8 cellular contexts compared by ENCODE assay signal in the genomic region with DNA sequence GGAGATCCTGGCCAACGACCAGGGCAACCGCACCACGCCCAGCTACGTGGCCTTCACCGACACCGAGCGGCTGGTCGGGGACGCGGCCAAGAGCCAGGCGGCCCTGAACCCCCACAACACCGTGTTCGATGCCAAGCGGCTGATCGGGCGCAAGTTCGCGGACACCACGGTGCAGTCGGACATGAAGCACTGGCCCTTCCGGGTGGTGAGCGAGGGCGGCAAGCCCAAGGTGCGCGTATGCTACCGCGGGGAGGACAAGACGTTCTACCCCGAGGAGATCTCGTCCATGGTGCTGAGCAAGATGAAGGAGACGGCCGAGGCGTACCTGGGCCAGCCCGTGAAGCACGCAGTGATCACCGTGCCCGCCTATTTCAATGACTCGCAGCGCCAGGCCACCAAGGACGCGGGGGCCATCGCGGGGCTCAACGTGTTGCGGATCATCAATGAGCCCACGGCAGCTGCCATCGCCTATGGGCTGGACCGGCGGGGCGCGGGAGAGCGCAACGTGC. TPM values are rescaled to one million over a fixed set of nuclear protein-coding genes. Genes with fewer than 3 reads are reported as not detected.
A peak's percentile ranks its signal among the peaks of the same experiment; 100 is the strongest.
DNase-seq lines count a peak whose midpoint lies in the region; ATAC-seq and TF ChIP-seq lines count a peak whose summit lies in the region.
"Not testable (repeated sequence)": the region's sequence is repeated elsewhere in the genome, so short reads cannot be mapped to it uniquely, and the experiment has no call there.

No MANE protein-coding gene starts in this region.

- intact Hi-C loops in colonic mucosa (cut with DNase I) = loop anchor here (10.0 kb wide), 1 partner anchor 130 kb away; no protein-coding TSS in a partner anchor

- not testable (repeated sequence) for H3K9me3 ChIP-seq in HUES48 (ENCODE audit: control insufficient read depth, insufficient read depth, low read length); colonic mucosa; tibial nerve

- peak overlapping the region; percentile 51 for H3K4me3 ChIP-seq in GM12864 (ENCODE audit: low read depth, low read length)
- H3K4me3 ChIP-seq in HUES48 (ENCODE audit: low read depth, low read length) = peak overlapping the region; percentile 65
- H3K4me3 ChIP-seq in colonic mucosa = peak overlapping the region; percentile 55
- H3K4me3 ChIP-seq in iPS-11a (ENCODE audit: low read depth, low read length) = peak overlapping the region; percentile 37
- H3K4me3 ChIP-seq in tibial nerve = peak overlapping the region; percentile 37 to 81 (median 72)

- H3K4me1 Mint-ChIP-seq in activated CD8-positive, alpha-beta T cell treated with anti-CD3 and anti-CD28 coated beads, Interleukin-2, amount 10 ng/mL, durations not matched to agents 7 days and 5 days (ENCODE audit: low read depth); osteocyte (ENCODE audit: unreplicated experiment): not testable (repeated sequence)

- not testable (repeated sequence) for H3K4me1 ChIP-seq in HUES48 (ENCODE audit: control insufficient read depth, insufficient read depth, low read length); colonic mucosa; tibial nerve

- 0 to 10% methylated on average over 1 to 16 of the region's 53 CpGs for WGBS in tibial nerve, 2 donors

- H3K27ac Mint-ChIP-seq in activated CD8-positive, alpha-beta T cell treated with anti-CD3 and anti-CD28 coated beads, Interleukin-2, amount 10 ng/mL, durations not matched to agents 7 days and 5 days; osteocyte (ENCODE audit: unreplicated experiment): not testable (repeated sequence)

- peak overlapping the region; percentile 85 for H3K4me3 Mint-ChIP-seq in activated CD8-positive, alpha-beta T cell treated with anti-CD3 and anti-CD28 coated beads, Interleukin-2, amount 10 ng/mL, durations not matched to agents 7 days and 5 days
- H3K4me3 Mint-ChIP-seq in osteocyte (ENCODE audit: unreplicated experiment) = peak overlapping the region; percentile 82

- TF ChIP-seq CTCF in GM12864 (IDR thresholded peaks at IDR 0.05; ENCODE audit: low read depth, low read length, missing control alignments); colonic mucosa (IDR thresholded peaks at IDR 0.05); osteocyte (IDR thresholded peaks at IDR 0.05); tibial nerve (IDR thresholded peaks at IDR 0.05): not testable (repeated sequence)

- not testable (repeated sequence) for DNase-seq in GM12864 (ENCODE audit: low read depth); colonic mucosa; osteocyte (ENCODE audit: extremely low spot score, unreplicated experiment); tibial nerve (ENCODE audit: low spot score in 2 of 2)
- DNase-seq in activated CD8-positive, alpha-beta T cell treated with anti-CD3 and anti-CD28 coated beads, Interleukin-2, amount 10 ng/mL, durations not matched to agents 7 days and 5 days = peak; percentile 37

- H3K27ac ChIP-seq in HUES48 (ENCODE audit: low read depth, low read length); colonic mucosa: not testable (repeated sequence)
- peak overlapping the region in 2 of 4 donors; percentile 47 to 67 for H3K27ac ChIP-seq in tibial nerve

- CTCF ChIA-PET in activated CD8-positive, alpha-beta T cell treated with anti-CD3 and anti-CD28 coated beads, Interleukin-2, amount 10 ng/mL, durations not matched to agents 7 days and 5 days (lab: Charles Lee) = interaction anchor here (1.3 to 1.5 kb wide), 3 partner anchors 36 to 216 kb away, joined by 3 to 5 read pairs (median 5); no protein-coding TSS in a partner anchor

- not testable (repeated sequence) for TF ChIP-seq POLR2A in tibial nerve (IDR thresholded peaks at IDR 0.05)

- H3K36me3 ChIP-seq in HUES48 (ENCODE audit: control insufficient read depth, insufficient read depth, low read length); colonic mucosa; tibial nerve: not testable (repeated sequence)

- not testable (repeated sequence) for H3K9me3 Mint-ChIP-seq in activated CD8-positive, alpha-beta T cell treated with anti-CD3 and anti-CD28 coated beads, Interleukin-2, amount 10 ng/mL, durations not matched to agents 7 days and 5 days (ENCODE audit: insufficient read depth); osteocyte (ENCODE audit: unreplicated experiment)

- peak; percentile 27 for ATAC-seq in GM21786 (IDR thresholded peaks at IDR 0.05; ENCODE audit: unreplicated experiment)
- ATAC-seq in activated CD8-positive, alpha-beta T cell treated with anti-CD3 and anti-CD28 coated beads, Interleukin-2, amount 10 ng/mL, durations not matched to agents 7 days and 5 days = peak; percentile 25

- H3K27me3 ChIP-seq in HUES48 (ENCODE audit: control insufficient read depth, insufficient read depth, low read length) = peaks cover 22% of the 10 kb centered on the region
- H3K27me3 ChIP-seq in colonic mucosa, tibial nerve: not testable (repeated sequence)

- not testable (repeated sequence) for H3K9ac ChIP-seq in HUES48 (ENCODE audit: low read depth, low read length)
- peak overlapping the region in 1 of 2 donors; percentile 12 for H3K9ac ChIP-seq in colonic mucosa (ENCODE audit: low read depth in 2 of 2, low read length in 2 of 2)

- not testable (repeated sequence) for H3K36me3 Mint-ChIP-seq in activated CD8-positive, alpha-beta T cell treated with anti-CD3 and anti-CD28 coated beads, Interleukin-2, amount 10 ng/mL, durations not matched to agents 7 days and 5 days (ENCODE audit: low read depth); osteocyte (ENCODE audit: unreplicated experiment)

- peaks cover 28% of the 10 kb centered on the region for H3K27me3 Mint-ChIP-seq in activated CD8-positive, alpha-beta T cell treated with anti-CD3 and anti-CD28 coated beads, Interleukin-2, amount 10 ng/mL, durations not matched to agents 7 days and 5 days (ENCODE audit: low read depth)
- H3K27me3 Mint-ChIP-seq in osteocyte (ENCODE audit: unreplicated experiment) = peaks cover 16% of the 10 kb centered on the region

- POLR2A ChIA-PET in activated CD8-positive, alpha-beta T cell treated with anti-CD3 and anti-CD28 coated beads, Interleukin-2, amount 10 ng/mL, durations not matched to agents 7 days and 5 days (lab: Charles Lee) = not testable (repeated sequence)

- TF ChIP-seq EP300 in tibial nerve (IDR thresholded peaks at IDR 0.05) = not testable (repeated sequence)

RNA-seq across cellular contexts. Expression of gene HSPA6, which starts 0.5 kb away (rescaled TPM):
- total RNA-seq in activated CD8-positive, alpha-beta T cell treated with anti-CD3 and anti-CD28 coated beads, Interleukin-2, amount 10 ng/mL, durations not matched to agents 7 days and 5 days = 1 to 10 TPM in 1 of 2 experiments, under 1 TPM in 1; 0.94 to 1.1 TPM
- total RNA-seq in colonic mucosa (1 to 10 TPM; 1.0 to 3.6 TPM), osteocyte (not detected in 2 replicates), tibial nerve (1 to 10 TPM; 2.5 to 8.1 (median 5.4) TPM)

RNA-seq across cellular contexts. Expression of gene FCGR2A, which starts 19.5 kb away (rescaled TPM):
- under 1 TPM in 1 of 2 experiments, not detected in 1; 0.21 TPM for total RNA-seq in activated CD8-positive, alpha-beta T cell treated with anti-CD3 and anti-CD28 coated beads, Interleukin-2, amount 10 ng/mL, durations not matched to agents 7 days and 5 days
- 10 to 100 TPM in 1 of 2 donors, 1 to 10 TPM in 1; 4.5 to 14.0 TPM for total RNA-seq in colonic mucosa
- total RNA-seq in osteocyte = not detected in 2 replicates
- total RNA-seq in tibial nerve = 10 to 100 TPM; 33.3 to 76.8 (median 52.1) TPM

RNA-seq across cellular contexts. Expression of gene FCGR3A, which starts 24.8 kb away (rescaled TPM):
- under 1 TPM; 0.50 to 0.52 TPM for total RNA-seq in activated CD8-positive, alpha-beta T cell treated with anti-CD3 and anti-CD28 coated beads, Interleukin-2, amount 10 ng/mL, durations not matched to agents 7 days and 5 days
- total RNA-seq in colonic mucosa (10 to 100 TPM in 1 of 2 donors, 1 to 10 TPM in 1; 3.2 to 10.1 TPM), osteocyte (not detected in 2 replicates), tibial nerve (10 to 100 TPM in 3 of 4 donors, 1 to 10 TPM in 1; 9.4 to 31.2 (median 22.1) TPM)
